Comparison of ENCODE assay signal across 1 cellular context in the genomic region with DNA sequence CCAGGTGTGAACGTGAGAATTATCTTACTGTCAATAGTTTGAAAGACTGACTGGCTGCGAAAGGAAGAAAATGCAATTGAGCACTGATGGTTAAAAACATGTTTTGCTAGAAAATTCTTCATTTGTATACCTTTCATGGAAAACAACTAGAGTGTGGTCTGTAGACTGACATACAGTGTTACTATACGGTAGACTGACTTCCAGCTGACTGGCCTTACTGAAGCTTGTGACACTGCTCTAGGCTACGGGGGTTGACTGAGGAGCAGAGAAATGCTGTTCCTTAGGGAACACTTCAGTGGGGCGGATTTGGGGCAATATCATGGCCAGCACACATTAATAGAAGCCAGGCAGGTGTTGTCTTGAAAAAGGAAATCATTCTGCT.
TF ChIP-seq lines count a peak whose summit lies in the region.

No MANE protein-coding gene starts in this region.

TF ChIP-seq in HepG2, 621 proteins besides CTCF, POLR2A, EP300 and RAD21 (continued from another document):
- TF ChIP-seq GMEB1 (CRISPR knock-in tag; IDR thresholded peaks at IDR 0.05; ENCODE audit: borderline replicate concordance) (0 out of 2 replicates have a peak, but pooled peaks have one; percentile 11), GFI1 (CRISPR knock-in tag; IDR thresholded peaks at IDR 0.05; ENCODE audit: borderline replicate concordance) (0 out of 2 replicates have a peak, but pooled peaks have one; percentile 26), PRDM15 (CRISPR knock-in tag; IDR thresholded peaks at IDR 0.05) (no peak), ZNF713 (CRISPR knock-in tag; IDR thresholded peaks at IDR 0.05) (no peak), BORCS8-MEF2B (CRISPR knock-in tag; IDR thresholded peaks at IDR 0.05) (0 out of 2 replicates have a peak, but pooled peaks have one; percentile 29), NFKBIZ (CRISPR knock-in tag; IDR thresholded peaks at IDR 0.05) (no peak), ZC3H13 (CRISPR knock-in tag; IDR thresholded peaks at IDR 0.05) (no peak), ZNF354B (CRISPR knock-in tag; IDR thresholded peaks at IDR 0.05) (0 out of 2 replicates have a peak, but pooled peaks have one; percentile 16), CBX5 (CRISPR knock-in tag; IDR thresholded peaks at IDR 0.05; ENCODE audit: borderline replicate concordance) (no peak), ZNF737 (CRISPR knock-in tag; IDR thresholded peaks at IDR 0.05; ENCODE audit: borderline replicate concordance) (no peak), THYN1 (CRISPR knock-in tag; IDR thresholded peaks at IDR 0.05; ENCODE audit: borderline replicate concordance, low read depth) (no peak), HMG20A (CRISPR knock-in tag; IDR thresholded peaks at IDR 0.05; ENCODE audit: borderline replicate concordance) (no peak), SP5 (CRISPR knock-in tag; IDR thresholded peaks at IDR 0.05; ENCODE audit: borderline replicate concordance, low read depth) (no peak), SNAI1 (CRISPR knock-in tag; IDR thresholded peaks at IDR 0.05; ENCODE audit: borderline replicate concordance) (no peak), NAIF1 (CRISPR knock-in tag; IDR thresholded peaks at IDR 0.05; ENCODE audit: borderline replicate concordance) (peak; percentile 52; the same call in 1 of the 2 replicates), JUNB (CRISPR knock-in tag; IDR thresholded peaks at IDR 0.05; ENCODE audit: borderline replicate concordance) (no peak), ZMAT3 (CRISPR knock-in tag; conservative IDR thresholded peaks at IDR 0.05) (0 out of 2 replicates have a peak, but pooled peaks have one; percentile 6), ZNF605 (CRISPR knock-in tag; IDR thresholded peaks at IDR 0.05) (no peak), TSC22D2 (CRISPR knock-in tag; IDR thresholded peaks at IDR 0.05; ENCODE audit: borderline replicate concordance) (no peak)
- TF ChIP-seq, protein P1, sequence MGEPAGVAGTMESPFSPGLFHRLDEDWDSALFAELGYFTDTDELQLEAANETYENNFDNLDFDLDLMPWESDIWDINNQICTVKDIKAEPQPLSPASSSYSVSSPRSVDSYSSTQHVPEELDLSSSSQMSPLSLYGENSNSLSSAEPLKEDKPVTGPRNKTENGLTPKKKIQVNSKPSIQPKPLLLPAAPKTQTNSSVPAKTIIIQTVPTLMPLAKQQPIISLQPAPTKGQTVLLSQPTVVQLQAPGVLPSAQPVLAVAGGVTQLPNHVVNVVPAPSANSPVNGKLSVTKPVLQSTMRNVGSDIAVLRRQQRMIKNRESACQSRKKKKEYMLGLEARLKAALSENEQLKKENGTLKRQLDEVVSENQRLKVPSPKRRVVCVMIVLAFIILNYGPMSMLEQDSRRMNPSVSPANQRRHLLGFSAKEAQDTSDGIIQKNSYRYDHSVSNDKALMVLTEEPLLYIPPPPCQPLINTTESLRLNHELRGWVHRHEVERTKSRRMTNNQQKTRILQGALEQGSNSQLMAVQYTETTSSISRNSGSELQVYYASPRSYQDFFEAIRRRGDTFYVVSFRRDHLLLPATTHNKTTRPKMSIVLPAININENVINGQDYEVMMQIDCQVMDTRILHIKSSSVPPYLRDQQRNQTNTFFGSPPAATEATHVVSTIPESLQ (CRISPR knock-in tag; conservative IDR thresholded peaks at IDR 0.05) = no peak
- TF ChIP-seq, protein P2, sequence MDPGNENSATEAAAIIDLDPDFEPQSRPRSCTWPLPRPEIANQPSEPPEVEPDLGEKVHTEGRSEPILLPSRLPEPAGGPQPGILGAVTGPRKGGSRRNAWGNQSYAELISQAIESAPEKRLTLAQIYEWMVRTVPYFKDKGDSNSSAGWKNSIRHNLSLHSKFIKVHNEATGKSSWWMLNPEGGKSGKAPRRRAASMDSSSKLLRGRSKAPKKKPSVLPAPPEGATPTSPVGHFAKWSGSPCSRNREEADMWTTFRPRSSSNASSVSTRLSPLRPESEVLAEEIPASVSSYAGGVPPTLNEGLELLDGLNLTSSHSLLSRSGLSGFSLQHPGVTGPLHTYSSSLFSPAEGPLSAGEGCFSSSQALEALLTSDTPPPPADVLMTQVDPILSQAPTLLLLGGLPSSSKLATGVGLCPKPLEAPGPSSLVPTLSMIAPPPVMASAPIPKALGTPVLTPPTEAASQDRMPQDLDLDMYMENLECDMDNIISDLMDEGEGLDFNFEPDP (CRISPR knock-in tag; conservative IDR thresholded peaks at IDR 0.05) = no peak
- TF ChIP-seq, protein P3, sequence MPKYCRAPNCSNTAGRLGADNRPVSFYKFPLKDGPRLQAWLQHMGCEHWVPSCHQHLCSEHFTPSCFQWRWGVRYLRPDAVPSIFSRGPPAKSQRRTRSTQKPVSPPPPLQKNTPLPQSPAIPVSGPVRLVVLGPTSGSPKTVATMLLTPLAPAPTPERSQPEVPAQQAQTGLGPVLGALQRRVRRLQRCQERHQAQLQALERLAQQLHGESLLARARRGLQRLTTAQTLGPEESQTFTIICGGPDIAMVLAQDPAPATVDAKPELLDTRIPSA (CRISPR knock-in tag; IDR thresholded peaks at IDR 0.05; ENCODE audit: borderline replicate concordance) = no peak
